ENCODE assay signal across 9 cellular contexts in genomic region chr15:83208357-83208661, GRCh38. TPM values are rescaled to one million over a fixed set of nuclear protein-coding genes. Genes with fewer than 3 reads are reported as not detected.
DNase-seq lines count a peak whose midpoint lies in the region; ATAC-seq and TF ChIP-seq lines count a peak whose summit lies in the region.
"Had no signal": no experiment of that assay in that cellular context is flagged by ENCODE, and none has a peak within 500 bp of the region (broad histone marks: within the 10 kb centered on the region; RNA-seq: fewer than 3 reads in every experiment).

No MANE protein-coding gene starts in this region.

- BruUV-seq in A673 (replicated peaks; lab: Mats Ljungman, UMichigan), result no TSS peak

- no peak for DNase-seq in A673 (ENCODE audit: low spot score)
- DNase-seq in HFF-Myc (ENCODE audit: extremely low read depth, low read depth), result no peak
- no peak for DNase-seq in breast epithelium (ENCODE audit: low spot score in 2 of 2)
- DNase-seq in lung (ENCODE audit: low spot score), result no peak
- no peak for DNase-seq in NCI-H187 treated with DMSO at 0.1 percent for 48 hours (lab: John Stamatoyannopoulos, UW)
- DNase-seq in T-helper 17 cell, result no peak
- DNase-seq in epidermal melanocyte (ENCODE audit: insufficient read length, low spot score), result no peak
- DNase-seq: activated effector memory CD4-positive, alpha-beta T cell treated with anti-CD3 and anti-CD28 coated beads, Interleukin-2, amount 50 U/mL, for 16 hours had no signal

- H3K4me3 ChIP-seq in A673 (ENCODE audit: low read depth, low read length, poor library complexity, severe bottlenecking) (peak overlapping the region; percentile 86), HFF-Myc (replicated peaks; ENCODE audit: low read depth, low read length) (peak overlapping the region; percentile 84), breast epithelium (peak overlapping the region; percentile 62 to 98 (median 88)), lung (peak overlapping the region; percentile 88)

- H3K36me3 Mint-ChIP-seq in T-helper 17 cell (ENCODE audit: low read depth), result peaks cover 3% of the 10 kb centered on the region

- no peaks in the 10 kb centered on the region for H3K9me3 ChIP-seq in A673 (ENCODE audit: low read depth, low read length, poor library complexity, severe bottlenecking)
- no peaks in the 10 kb centered on the region for H3K9me3 ChIP-seq in breast epithelium
- H3K9me3 ChIP-seq in lung (ENCODE audit: control insufficient read depth in 2 of 2, insufficient read depth in 1 of 2, low read length in 1 of 2), result no peaks in the 10 kb centered on the region
- H3K9me3 ChIP-seq in T-helper 17 cell (ENCODE audit: control insufficient read depth, low read length, poor library complexity, severe bottlenecking), result no peaks in the 10 kb centered on the region

- H3K4me3 Mint-ChIP-seq in T-helper 17 cell, result no peak overlapping the region

- H3K27me3 Mint-ChIP-seq in T-helper 17 cell, result peaks cover 9% of the 10 kb centered on the region

- POLR2A ChIA-PET in A673 (lab: Charles Lee; ENCODE audit: low non-redundant PET), result no interaction called here

- no peak overlapping the region for H3K27ac Mint-ChIP-seq in T-helper 17 cell

- CTCF ChIA-PET in A673 (lab: Charles Lee), result interaction anchor here (0.9 kb wide), 1 partner anchor 197 kb away, joined by 4 read pairs; the partner anchor contains the start of gene C15orf40

- H3K36me3 ChIP-seq in A673 (ENCODE audit: insufficient read depth, low read length, poor library complexity, severe bottlenecking), result no peaks in the 10 kb centered on the region
- no peaks in the 10 kb centered on the region for H3K36me3 ChIP-seq in breast epithelium
- no peaks in the 10 kb centered on the region for H3K36me3 ChIP-seq in lung (ENCODE audit: control insufficient read depth in 2 of 2, insufficient read depth in 2 of 2, low read length in 2 of 2)

- 11% methylated on average over 12 of the region's 12 CpGs for WGBS in lung, 2 donors

- H3K4me1 ChIP-seq in A673 (ENCODE audit: insufficient read depth, low read length, poor library complexity, severe bottlenecking), result peaks cover 3% of the 10 kb centered on the region
- peaks cover 0 to 5% of the 10 kb centered on the region in 2 donors for H3K4me1 ChIP-seq in breast epithelium
- peaks cover 0 to 4% of the 10 kb centered on the region in 2 donors for H3K4me1 ChIP-seq in lung (ENCODE audit: control insufficient read depth in 2 of 2, insufficient read depth in 2 of 2, low read length in 2 of 2)

- ATAC-seq in lung (ENCODE audit: insufficient read depth, low FRiP score) (peak; percentile 17), HG03521 (IDR thresholded peaks at IDR 0.05; ENCODE audit: unreplicated experiment) (no peak), T-helper 17 cell (no peak)

- H3K27ac ChIP-seq in A673 (ENCODE audit: low read depth, low read length, poor library complexity, severe bottlenecking) (peak overlapping the region; percentile 78), breast epithelium (peak overlapping the region; percentile 92 to 98), lung (ENCODE audit: low read depth in 1 of 2, low read length in 1 of 2) (peak overlapping the region in 1 of 2 donors; percentile 79)

- TF ChIP-seq CTCF in A673 (conservative IDR thresholded peaks at IDR 0.05; ENCODE audit: low read depth, low read length), result no peak
- no peak for TF ChIP-seq CTCF in HFF-Myc (IDR thresholded peaks at IDR 0.05; ENCODE audit: low read depth, low read length, missing control alignments)
- TF ChIP-seq CTCF in breast epithelium (IDR thresholded peaks at IDR 0.05), result no peak
- no peak for TF ChIP-seq CTCF in lung (IDR thresholded peaks at IDR 0.05; ENCODE audit: control extremely low read depth, extremely low read depth)

- peaks cover 9% of the 10 kb centered on the region for H3K4me1 Mint-ChIP-seq in T-helper 17 cell

- TF ChIP-seq POLR2A in breast epithelium (IDR thresholded peaks at IDR 0.05), result no peak

- peaks cover 5% of the 10 kb centered on the region for H3K27me3 ChIP-seq in A673 (replicated peaks; ENCODE audit: insufficient read depth, low read depth, low read length, poor library complexity)
- H3K27me3 ChIP-seq in breast epithelium, result no peaks in the 10 kb centered on the region
- H3K27me3 ChIP-seq in lung (ENCODE audit: control insufficient read depth, insufficient read depth), result no peaks in the 10 kb centered on the region

- intact Hi-C loops in A673 (cut with micrococcal nuclease; ENCODE audit: unreplicated experiment), result no loop called here
- intact Hi-C loops in breast epithelium (cut with DNase I; ENCODE audit: low total_unique reads), result no loop called here

RNA-seq across cellular contexts. Expression of gene HDGFL3, which starts 0.7 kb away (rescaled TPM):
- total RNA-seq in A673 (2021), result 103 TPM in 2 replicates
- 10 to 100 TPM; 19.0 to 42.4 (median 34.7) TPM for total RNA-seq in breast epithelium
- total RNA-seq in lung, result 10 to 100 TPM; 27.2 to 41.0 TPM
- 10 to 100 TPM in 1 of 2 donors, 1 to 10 TPM in 1; 7.3 to 12.3 TPM for polyA plus RNA-seq in lung
- 10 to 100 TPM in 1 of 2 donors, 1 to 10 TPM in 1; 4.4 to 26.4 TPM for total RNA-seq in T-helper 17 cell
